In the genomic region with DNA sequence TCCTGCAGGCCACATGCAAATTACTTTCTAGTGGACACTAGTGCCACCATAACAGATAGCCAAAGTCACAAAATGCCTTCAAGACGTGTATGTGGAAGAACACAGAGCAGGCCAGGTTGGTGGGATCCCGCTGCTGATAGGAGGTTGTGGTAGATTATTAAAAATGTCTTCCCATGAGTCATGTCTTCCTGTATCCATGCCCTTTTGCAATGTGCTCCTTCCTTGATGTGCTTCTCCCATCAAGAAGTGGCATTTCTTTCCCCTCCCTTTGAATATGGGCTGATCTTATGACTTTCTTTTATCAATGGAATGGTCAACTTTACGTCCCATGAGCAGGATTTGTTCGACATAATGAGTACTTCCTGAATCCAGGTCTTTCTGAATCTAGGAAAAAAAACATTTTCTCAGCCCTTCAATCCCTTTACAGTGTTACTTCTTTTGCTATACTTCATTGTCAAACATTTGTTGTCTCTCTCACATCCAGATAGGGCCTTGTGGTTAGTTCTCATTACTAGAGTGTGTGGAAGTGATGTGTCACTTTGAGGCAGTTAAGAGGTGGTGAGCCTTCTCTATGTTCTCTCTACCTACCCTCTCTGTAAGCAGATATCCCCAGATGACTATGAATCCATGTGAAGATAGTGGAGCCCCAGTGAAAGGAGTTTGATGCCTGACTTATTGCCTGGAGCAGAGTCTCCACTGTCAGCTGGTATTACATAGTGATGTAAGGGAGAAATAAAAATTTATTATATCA, we compare ENCODE assay signal across 25 cellular contexts.
A peak's percentile ranks its signal among the peaks of the same experiment; 100 is the strongest.
DNase-seq lines count a peak whose midpoint lies in the region; ATAC-seq and TF ChIP-seq lines count a peak whose summit lies in the region.
"Had no signal": no experiment of that assay in that cellular context is flagged by ENCODE, and none has a peak within 500 bp of the region (broad histone marks: within the 10 kb centered on the region; RNA-seq: fewer than 3 reads in every experiment).

No MANE protein-coding gene starts in this region.

- H3K36me3 ChIP-seq in HCT116 (ENCODE audit: control insufficient read depth in 1 of 2, insufficient read depth in 2 of 2, low read length in 2 of 2) = 0 out of 4 replicates have a peak, but pooled peaks cover 0 to 15% of the 10 kb centered on the region in 2 experiments
- H3K36me3 ChIP-seq: BLaER1, ovary, right atrium auricular region had no signal

- H3K4me3 Mint-ChIP-seq in activated T-helper 2 cell treated with anti-CD3 and anti-CD28 coated beads, Interferon-gamma antibody, Interleukin-2, Interleukin-4, amounts not matched to agents 10 μg/mL and 5 μg/mL and 100 μg/mL, durations not matched to agents 14 hours and 24 hours and 36 hours (ENCODE audit: low read depth) = no peak overlapping the region
- H3K4me3 Mint-ChIP-seq: activated CD4-positive, alpha-beta memory T cell treated with anti-CD3 and anti-CD28 coated beads for 36 hours; naive thymus-derived CD8-positive, alpha-beta T cell; T-cell had no signal

- H3K36me3 Mint-ChIP-seq in activated T-helper 2 cell treated with anti-CD3 and anti-CD28 coated beads, Interferon-gamma antibody, Interleukin-2, Interleukin-4, amounts not matched to agents 10 μg/mL and 5 μg/mL and 100 μg/mL, durations not matched to agents 14 hours and 24 hours and 36 hours (ENCODE audit: low read depth) = no peaks in the 10 kb centered on the region
- H3K36me3 Mint-ChIP-seq: activated CD4-positive, alpha-beta memory T cell treated with anti-CD3 and anti-CD28 coated beads for 36 hours; naive thymus-derived CD8-positive, alpha-beta T cell; T-cell had no signal

- H3K27me3 Mint-ChIP-seq in activated T-helper 2 cell treated with anti-CD3 and anti-CD28 coated beads, Interferon-gamma antibody, Interleukin-2, Interleukin-4, amounts not matched to agents 10 μg/mL and 5 μg/mL and 100 μg/mL, durations not matched to agents 14 hours and 24 hours and 36 hours (ENCODE audit: low read depth) = no peaks in the 10 kb centered on the region
- H3K27me3 Mint-ChIP-seq: activated CD4-positive, alpha-beta memory T cell treated with anti-CD3 and anti-CD28 coated beads for 36 hours; naive thymus-derived CD8-positive, alpha-beta T cell had no signal

- no peaks in the 10 kb centered on the region for H3K9me3 Mint-ChIP-seq in activated T-helper 2 cell treated with anti-CD3 and anti-CD28 coated beads, Interferon-gamma antibody, Interleukin-2, Interleukin-4, amounts not matched to agents 10 μg/mL and 5 μg/mL and 100 μg/mL, durations not matched to agents 14 hours and 24 hours and 36 hours
- H3K9me3 Mint-ChIP-seq: activated CD4-positive, alpha-beta memory T cell treated with anti-CD3 and anti-CD28 coated beads for 36 hours; T-cell had no signal

- peaks cover 24% of the 10 kb centered on the region for H3K4me1 Mint-ChIP-seq in activated T-helper 2 cell treated with anti-CD3 and anti-CD28 coated beads, Interferon-gamma antibody, Interleukin-2, Interleukin-4, amounts not matched to agents 10 μg/mL and 5 μg/mL and 100 μg/mL, durations not matched to agents 14 hours and 24 hours and 36 hours (ENCODE audit: low read depth)

- intact Hi-C loops in HCT116 (cut with micrococcal nuclease) (no loop called here), lower leg skin (cut with DNase I; ENCODE audit: low total_unique reads) (no loop called here)
- intact Hi-C loops in activated T-helper 2 cell treated with anti-CD3 and anti-CD28 coated beads, Interferon-gamma antibody, Interleukin-2, Interleukin-4, amounts not matched to agents 10 μg/mL and 5 μg/mL and 100 μg/mL, durations not matched to agents 14 hours and 24 hours and 36 hours (cut with micrococcal nuclease) = loop anchor here (1.0 to 10.0 kb wide), 2 partner anchors 10 to 485 kb away; no protein-coding TSS in a partner anchor

- peak overlapping the region; percentile 6; the same call in 1 of the 2 replicates for H3K4me2 ChIP-seq in HCT116 (ENCODE audit: low read length)
- H3K4me2 ChIP-seq: BLaER1 had no signal

- no peaks in the 10 kb centered on the region for H3K9me3 ChIP-seq in HCT116 (ENCODE audit: control insufficient read depth in 1 of 2, insufficient read depth in 1 of 2, low read depth in 1 of 2, low read length in 2 of 2)
- H3K9me3 ChIP-seq: BLaER1, ovary, right atrium auricular region had no signal

- peak overlapping the region; percentile 8 for H2AFZ ChIP-seq in HCT116 (ENCODE audit: low read depth, low read length, poor library complexity, severe bottlenecking)

- H3K9me2 ChIP-seq in HCT116 (ENCODE audit: insufficient read depth) = no peaks in the 10 kb centered on the region

- no peak for TF ChIP-seq POLR2A in HCT116 (IDR thresholded peaks at IDR 0.05; ENCODE audit: borderline replicate concordance, extremely low read depth, insufficient read depth, insufficient read length)
- TF ChIP-seq POLR2A in lower leg skin (IDR thresholded peaks at IDR 0.05) = no peak

- DNase-seq in activated CD4-positive, CD25-positive, alpha-beta regulatory T cell treated with anti-CD3 and anti-CD28 coated beads, Interleukin-2, amount 50 U/mL, for 72 hours = no peak
- DNase-seq in HCT116 (ENCODE audit: low read depth, low spot score) (no peak), kidney tubule cell (ENCODE audit: low spot score) (peak; percentile 18), NCI-H2196 treated with DMSO at 0.1 percent for 48 hours (lab: John Stamatoyannopoulos, UW; ENCODE audit: unreplicated experiment) (no peak), amniotic stem cell (lab: John Stamatoyannopoulos, UW) (no peak), lower leg skin (ENCODE audit: low spot score in 2 of 2) (no peak)
- DNase-seq in activated T-helper 2 cell treated with anti-CD3 and anti-CD28 coated beads, Interferon-gamma antibody, Interleukin-2, Interleukin-4, amounts not matched to agents 10 μg/mL and 5 μg/mL and 100 μg/mL, durations not matched to agents 14 hours and 24 hours and 36 hours (ENCODE audit: low spot score) = no peak
- DNase-seq: activated CD4-positive, alpha-beta memory T cell treated with anti-CD3 and anti-CD28 coated beads for 36 hours; amygdala; caudate nucleus; erythroblast; kidney glomerular epithelial cell; mesendoderm; naive thymus-derived CD8-positive, alpha-beta T cell; NCI-H146; NCI-H2171 treated with DMSO at 0.1 percent for 48 hours; NCI-H69; ovary; SHP77; stimulated activated CD4-positive, alpha-beta T cell treated with anti-CD3 and anti-CD28 coated beads, Interleukin-12 subunit alpha, Interleukin-12 subunit beta, amount 100 ng/mL, for 4 hours; T-cell had no signal

- H3K9ac ChIP-seq in HCT116 (ENCODE audit: low read length) = peak overlapping the region; percentile 58
- H3K9ac ChIP-seq: BLaER1 had no signal

- H3K79me2 ChIP-seq in HCT116 (ENCODE audit: insufficient read depth, low read length) = peaks cover 11% of the 10 kb centered on the region; the same call in 1 of the 2 replicates

- no peak for TF ChIP-seq RAD21 in HCT116 (IDR thresholded peaks at IDR 0.05; ENCODE audit: low read depth)

- WGBS in lower leg skin, 2 donors = 90% methylated on average over 4 of the region's 4 CpGs

- CTCF ChIA-PET in HCT116 (lab: Charles Lee) = interaction anchor here (1.5 kb wide), 1 partner anchor 9 kb away, joined by 6 read pairs; no protein-coding TSS in a partner anchor

- TF ChIP-seq CTCF in HCT116 (IDR thresholded peaks at IDR 0.05 in 2 of 3, conservative IDR thresholded peaks at IDR 0.05 in 1 of 3; ENCODE audit: borderline replicate concordance in 1 of 3, insufficient read depth in 1 of 3, low read depth in 2 of 3, low read length in 2 of 3) (no peak), lower leg skin (IDR thresholded peaks at IDR 0.05) (no peak)

- BruUV-seq in HCT116 (replicated peaks; lab: Mats Ljungman, UMichigan) = no TSS peak

- peak; percentile 87 to 97 for ATAC-seq in activated CD4-positive, CD25-positive, alpha-beta regulatory T cell treated with anti-CD3 and anti-CD28 coated beads, Interleukin-2, amount 50 U/mL, for 24 hours
- peak; percentile 39; the same call in 1 of the 2 replicates for ATAC-seq in HCT116
- ATAC-seq: HepG2; naive thymus-derived CD8-positive, alpha-beta T cell; T-cell had no signal

- POLR2A ChIA-PET in HCT116 (lab: Charles Lee) = interaction anchor here (2.4 kb wide), 1 partner anchor 10 kb away, joined by 15 read pairs; no protein-coding TSS in a partner anchor

- no peaks in the 10 kb centered on the region for H4K20me1 ChIP-seq in HCT116 (ENCODE audit: insufficient read depth)
- H4K20me1 ChIP-seq: BLaER1 had no signal

- H3K4me3 ChIP-seq in HCT116 (replicated peaks in 1 of 2; ENCODE audit: low read depth in 1 of 2, low read length in 2 of 2) (no peak overlapping the region), lower leg skin (ENCODE audit: low read depth, poor library complexity, severe bottlenecking) (no peak overlapping the region)
- H3K4me3 ChIP-seq: BLaER1, ovary, right atrium auricular region had no signal

- no peaks in the 10 kb centered on the region for H3K27me3 ChIP-seq in HCT116 (ENCODE audit: insufficient read depth, low read length)
- H3K27me3 ChIP-seq: BLaER1, ovary, right atrium auricular region had no signal

- peak overlapping the region; percentile 60 for H3K27ac Mint-ChIP-seq in activated T-helper 2 cell treated with anti-CD3 and anti-CD28 coated beads, Interferon-gamma antibody, Interleukin-2, Interleukin-4, amounts not matched to agents 10 μg/mL and 5 μg/mL and 100 μg/mL, durations not matched to agents 14 hours and 24 hours and 36 hours
- H3K27ac Mint-ChIP-seq: activated CD4-positive, alpha-beta memory T cell treated with anti-CD3 and anti-CD28 coated beads for 36 hours; naive thymus-derived CD8-positive, alpha-beta T cell; T-cell had no signal

- RAD21 ChIA-PET in HCT116 (lab: Charles Lee; ENCODE audit: low non-redundant PET in 1 of 2, low total read pairs in 2 of 2, uncharacterized antibody in 2 of 2, unreplicated experiment in 2 of 2) = no interaction called here

- peak overlapping the region; percentile 99 for H3K27ac ChIP-seq in HCT116 (ENCODE audit: low read depth, low read length)
- H3K27ac ChIP-seq: BLaER1, ovary, right atrium auricular region had no signal

- H3K4me1 ChIP-seq in HCT116 (ENCODE audit: control insufficient read depth in 1 of 2, insufficient read depth in 2 of 2, low read length in 2 of 2) = peaks cover 22 to 83% of the 10 kb centered on the region in 2 experiments
- H3K4me1 ChIP-seq: right atrium auricular region had no signal

TF ChIP-seq in HCT116, 20 proteins besides CTCF, POLR2A, EP300 and RAD21:
- TF ChIP-seq EZH2 (IDR thresholded peaks at IDR 0.05) (no peak), POLR2AphosphoS5 (IDR thresholded peaks at IDR 0.05; ENCODE audit: low read depth, low read length) (0 out of 2 replicates have a peak, but pooled peaks have one; percentile 21), EGR1 (IDR thresholded peaks at IDR 0.05; ENCODE audit: low read depth) (no peak), TCF7L2 (IDR thresholded peaks at IDR 0.05; ENCODE audit: borderline replicate concordance, extremely low read depth, insufficient read depth, insufficient read length) (no peak)
